ENCODE assay signal across 11 cellular contexts in the genomic region with DNA sequence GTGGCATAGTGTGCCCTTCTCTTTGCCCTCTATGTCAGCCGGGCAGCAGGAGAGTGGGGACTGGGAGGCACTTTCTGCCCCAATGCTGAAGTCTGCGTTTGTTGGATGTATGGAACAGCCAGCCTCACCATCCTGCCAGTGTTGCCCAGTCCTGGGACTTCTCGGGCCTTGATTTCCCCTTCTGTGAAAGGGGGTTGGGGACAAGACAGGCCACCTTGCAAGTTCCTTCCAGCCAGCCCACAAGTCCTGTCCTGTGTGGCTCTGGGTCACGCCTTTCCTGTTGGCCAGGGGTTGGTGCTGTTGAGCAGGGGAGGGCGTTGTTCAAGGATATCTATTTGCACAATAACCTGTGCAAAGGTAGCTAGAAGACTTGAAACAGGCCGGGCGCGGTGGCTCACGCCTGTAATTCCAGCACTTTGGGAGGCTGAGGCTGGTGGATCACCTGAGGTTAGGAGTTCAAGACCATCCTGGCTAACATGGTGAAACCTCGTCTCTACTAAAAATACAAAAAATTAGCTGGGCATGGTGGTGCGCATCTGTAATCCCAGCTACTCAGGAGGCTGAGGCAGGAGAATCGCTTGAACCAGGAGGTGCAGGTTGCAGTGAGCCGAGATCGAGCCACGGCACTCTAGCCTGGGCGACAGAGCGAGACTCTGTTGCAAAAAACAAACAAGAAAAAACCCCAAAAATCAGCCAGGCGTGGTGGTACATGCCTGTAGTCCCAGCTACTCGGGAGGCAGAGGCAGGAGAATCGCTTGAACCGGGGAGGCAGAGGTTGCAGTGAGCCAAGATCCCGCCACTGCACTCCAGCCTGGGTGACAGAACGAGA. TPM values are rescaled to one million over a fixed set of nuclear protein-coding genes. Genes with fewer than 3 reads are reported as not detected.
DNase-seq lines count a peak whose midpoint lies in the region; ATAC-seq and TF ChIP-seq lines count a peak whose summit lies in the region.
"Not testable (repeated sequence)": the region's sequence is repeated elsewhere in the genome, so short reads cannot be mapped to it uniquely, and the experiment has no call there.
"Had no signal": no experiment of that assay in that cellular context is flagged by ENCODE, and none has a peak within 500 bp of the region (broad histone marks: within the 10 kb centered on the region; RNA-seq: fewer than 3 reads in every experiment).

No MANE protein-coding gene starts in this region.

- H3K4me1 ChIP-seq in DOHH2 (ENCODE audit: control insufficient read depth, low read length): peaks cover 58% of the 10 kb centered on the region
- H3K4me1 ChIP-seq in Peyer's patch: peaks cover 18 to 61% (median 21%) of the 10 kb centered on the region in 4 donors
- H3K4me1 ChIP-seq in neural progenitor cell: peaks cover 26% of the 10 kb centered on the region
- H3K4me1 ChIP-seq in upper lobe of right lung: peaks cover 37% of the 10 kb centered on the region

- peak; percentile 70 to 83 for TF ChIP-seq POLR2A in Peyer's patch (IDR thresholded peaks at IDR 0.05)

- not testable (repeated sequence) for H3K9ac ChIP-seq in neural progenitor cell

- not testable (repeated sequence) for H3K27me3 ChIP-seq in DOHH2 (ENCODE audit: control insufficient read depth, low read length); Peyer's patch; kidney epithelial cell (ENCODE audit: control insufficient read depth, insufficient read depth, low read length); upper lobe of right lung
- H3K27me3 ChIP-seq in neural progenitor cell: peaks cover 19% of the 10 kb centered on the region

- peak overlapping the region; percentile 8 for H3K4me3 Mint-ChIP-seq in activated CD8-positive, alpha-beta T cell treated with anti-CD3 and anti-CD28 coated beads, Interleukin-2, amount 10 ng/mL, durations not matched to agents 7 days and 5 days
- H3K4me3 Mint-ChIP-seq in chondrocyte (ENCODE audit: unreplicated experiment): not testable (repeated sequence)
- peak overlapping the region; percentile 46 for H3K4me3 Mint-ChIP-seq in neural progenitor cell

- not testable (repeated sequence) for H3K27me3 Mint-ChIP-seq in activated CD8-positive, alpha-beta T cell treated with anti-CD3 and anti-CD28 coated beads, Interleukin-2, amount 10 ng/mL, durations not matched to agents 7 days and 5 days (ENCODE audit: low read depth); chondrocyte (ENCODE audit: low read depth); neural progenitor cell (ENCODE audit: insufficient read depth, low read depth)

- H3K4me3 ChIP-seq in DOHH2 (ENCODE audit: low read length) (peak overlapping the region; percentile 78), Peyer's patch (peak overlapping the region in 2 of 4 donors; percentile 95 to 99)
- H3K4me3 ChIP-seq in kidney epithelial cell (ENCODE audit: low read depth, low read length); neural progenitor cell; upper lobe of right lung: not testable (repeated sequence)

- not testable (repeated sequence) for H2AFZ ChIP-seq in neural progenitor cell (replicated peaks)

- H3K4me2 ChIP-seq in DOHH2 (ENCODE audit: low read length): peak overlapping the region; percentile 97
- not testable (repeated sequence) for H3K4me2 ChIP-seq in neural progenitor cell

- peaks cover 56% of the 10 kb centered on the region for H3K4me1 Mint-ChIP-seq in activated CD8-positive, alpha-beta T cell treated with anti-CD3 and anti-CD28 coated beads, Interleukin-2, amount 10 ng/mL, durations not matched to agents 7 days and 5 days (ENCODE audit: low read depth)
- peaks cover 38% of the 10 kb centered on the region for H3K4me1 Mint-ChIP-seq in chondrocyte (ENCODE audit: low read depth)
- peaks cover 41% of the 10 kb centered on the region for H3K4me1 Mint-ChIP-seq in neural progenitor cell

- H4K20me1 ChIP-seq in DOHH2 (ENCODE audit: control insufficient read depth, insufficient read depth, low read depth, low read length) (peaks cover 30% of the 10 kb centered on the region; the same call in 1 of the 2 replicates), neural progenitor cell (ENCODE audit: low read depth) (peaks cover 66% of the 10 kb centered on the region)

- POLR2A ChIA-PET in activated CD8-positive, alpha-beta T cell treated with anti-CD3 and anti-CD28 coated beads, Interleukin-2, amount 10 ng/mL, durations not matched to agents 7 days and 5 days (lab: Charles Lee): not testable (repeated sequence)

- H3K27ac Mint-ChIP-seq in activated CD8-positive, alpha-beta T cell treated with anti-CD3 and anti-CD28 coated beads, Interleukin-2, amount 10 ng/mL, durations not matched to agents 7 days and 5 days: peak overlapping the region; percentile 55
- H3K27ac Mint-ChIP-seq in chondrocyte (ENCODE audit: unreplicated experiment); neural progenitor cell: not testable (repeated sequence)

- peak; percentile 41 for TF ChIP-seq CTCF in DOHH2 (IDR thresholded peaks at IDR 0.05; ENCODE audit: low read depth, low read length, poor library complexity, severe bottlenecking)
- TF ChIP-seq CTCF in LNCAP (IDR thresholded peaks at IDR 0.05): peak; percentile 19; the same call in 1 of the 2 replicates
- TF ChIP-seq CTCF in Peyer's patch (IDR thresholded peaks at IDR 0.05): peak in 4 of 6 experiments; percentile 17 to 54 (median 34)
- TF ChIP-seq CTCF in chondrocyte (IDR thresholded peaks at IDR 0.05): peak; percentile 38
- TF ChIP-seq CTCF in kidney epithelial cell (IDR thresholded peaks at IDR 0.05; ENCODE audit: insufficient read depth, low read length, poor library complexity, severe bottlenecking): peak; percentile 18
- peak; percentile 43 for TF ChIP-seq CTCF in neural progenitor cell (IDR thresholded peaks at IDR 0.05)
- peak; percentile 18 for TF ChIP-seq CTCF in upper lobe of right lung (IDR thresholded peaks at IDR 0.05)

- H3K36me3 ChIP-seq in DOHH2 (ENCODE audit: control insufficient read depth, low read length) (peaks cover 66% of the 10 kb centered on the region), Peyer's patch (peaks cover 0 to 21% (median 0%) of the 10 kb centered on the region in 3 donors)
- H3K36me3 ChIP-seq in kidney epithelial cell (ENCODE audit: control insufficient read depth, insufficient read depth, low read length); neural progenitor cell; upper lobe of right lung: not testable (repeated sequence)

- not testable (repeated sequence) for ATAC-seq in activated CD8-positive, alpha-beta T cell treated with anti-CD3 and anti-CD28 coated beads, Interleukin-2, amount 10 ng/mL, durations not matched to agents 7 days and 5 days; upper lobe of right lung

- H3K79me2 ChIP-seq in DOHH2 (ENCODE audit: control insufficient read depth, low read length) (peaks cover 74% of the 10 kb centered on the region), neural progenitor cell (ENCODE audit: low read depth) (peaks cover 16% of the 10 kb centered on the region)

- H3K9me3 ChIP-seq in DOHH2 (ENCODE audit: control insufficient read depth, insufficient read depth, low read length); Peyer's patch; neural progenitor cell (ENCODE audit: low read depth); upper lobe of right lung: not testable (repeated sequence)

- H3K27ac ChIP-seq in DOHH2 (ENCODE audit: low read depth, low read length): peak overlapping the region; percentile 60
- H3K27ac ChIP-seq in Peyer's patch: peak overlapping the region; percentile 26 to 100 (median 95)
- not testable (repeated sequence) for H3K27ac ChIP-seq in neural progenitor cell, upper lobe of right lung

- peak; percentile 31 to 89 (median 86) for DNase-seq in Peyer's patch
- DNase-seq in activated CD8-positive, alpha-beta T cell treated with anti-CD3 and anti-CD28 coated beads, Interleukin-2, amount 10 ng/mL, durations not matched to agents 7 days and 5 days: peak; percentile 36
- not testable (repeated sequence) for DNase-seq in chondrocyte (ENCODE audit: low spot score); kidney epithelial cell (ENCODE audit: low read depth); upper lobe of right lung
- peak; percentile 38 for DNase-seq in neural progenitor cell (ENCODE audit: low spot score)

- CTCF ChIA-PET in activated CD8-positive, alpha-beta T cell treated with anti-CD3 and anti-CD28 coated beads, Interleukin-2, amount 10 ng/mL, durations not matched to agents 7 days and 5 days (lab: Charles Lee): interaction anchor here (1.1 to 1.3 kb wide), 3 partner anchors 8 to 187 kb away, joined by 3 to 6 read pairs (median 4); no protein-coding TSS in a partner anchor

- H3F3A ChIP-seq in DOHH2 (ENCODE audit: control insufficient read depth, insufficient read depth): not testable (repeated sequence)
- peaks cover 20% of the 10 kb centered on the region for H3F3A ChIP-seq in neural progenitor cell (ENCODE audit: low read depth)

- peaks cover 20% of the 10 kb centered on the region for H3K36me3 Mint-ChIP-seq in activated CD8-positive, alpha-beta T cell treated with anti-CD3 and anti-CD28 coated beads, Interleukin-2, amount 10 ng/mL, durations not matched to agents 7 days and 5 days (ENCODE audit: low read depth)
- not testable (repeated sequence) for H3K36me3 Mint-ChIP-seq in chondrocyte (ENCODE audit: low read depth); neural progenitor cell

- H3K9me3 Mint-ChIP-seq in activated CD8-positive, alpha-beta T cell treated with anti-CD3 and anti-CD28 coated beads, Interleukin-2, amount 10 ng/mL, durations not matched to agents 7 days and 5 days (ENCODE audit: insufficient read depth); chondrocyte (ENCODE audit: low read depth); neural progenitor cell: not testable (repeated sequence)

- H3K9me2 ChIP-seq in DOHH2 (replicated peaks; ENCODE audit: control insufficient read depth, low read length): not testable (repeated sequence)

- intact Hi-C loops in upper lobe of right lung (cut with DNase I): not testable (repeated sequence)

RNA-seq across cellular contexts. Expression of gene PFKL, which starts 2.9 kb away (rescaled TPM):
- total RNA-seq in Peyer's patch: 100 to 1,000 TPM; 192 to 404 (median 274) TPM
- 100 to 1,000 TPM; 191 to 199 TPM for total RNA-seq in activated CD8-positive, alpha-beta T cell treated with anti-CD3 and anti-CD28 coated beads, Interleukin-2, amount 10 ng/mL, durations not matched to agents 7 days and 5 days
- 112 to 129 TPM (median 129 TPM) in 3 replicates for total RNA-seq in chondrocyte
- 75.8 and 89.9 TPM in 2 replicates for total RNA-seq in kidney epithelial cell
- total RNA-seq in neural progenitor cell (ENCODE audit: low replicate concordance): 48.7 and 126 TPM in 2 replicates
- total RNA-seq in upper lobe of right lung: 101 TPM

RNA-seq across cellular contexts. Expression of gene AIRE, which starts 17.1 kb away (rescaled TPM):
- 1 to 10 TPM in 1 of 4 donors, not detected in 3; 1.7 TPM for total RNA-seq in Peyer's patch
- total RNA-seq in activated CD8-positive, alpha-beta T cell treated with anti-CD3 and anti-CD28 coated beads, Interleukin-2, amount 10 ng/mL, durations not matched to agents 7 days and 5 days: not detected
- not detected in 3 replicates for total RNA-seq in chondrocyte
- 0.17 TPM in 1 of 2 replicates, not detected in the other for total RNA-seq in kidney epithelial cell
- not detected in 2 replicates for total RNA-seq in neural progenitor cell (ENCODE audit: low replicate concordance)
- not detected for total RNA-seq in upper lobe of right lung
- total RNA-seq: dermis microvascular lymphatic vessel endothelial cell, left lobe of liver had no signal

RNA-seq across cellular contexts. Expression of gene CFAP410, which starts 36.4 kb away (rescaled TPM):
- total RNA-seq in Peyer's patch: 10 to 100 TPM; 20.5 to 50.6 (median 39.9) TPM
- total RNA-seq in activated CD8-positive, alpha-beta T cell treated with anti-CD3 and anti-CD28 coated beads, Interleukin-2, amount 10 ng/mL, durations not matched to agents 7 days and 5 days: 10 to 100 TPM; 16.8 to 17.4 TPM
- total RNA-seq in chondrocyte: 14.2 to 19.5 TPM (median 17.7 TPM) in 3 replicates
- total RNA-seq in kidney epithelial cell: 20.2 and 27.0 TPM in 2 replicates
- 7.5 and 17.9 TPM in 2 replicates for total RNA-seq in neural progenitor cell (ENCODE audit: low replicate concordance)
- total RNA-seq in upper lobe of right lung: 25.4 TPM

RNA-seq across cellular contexts. Expression of gene DNMT3L, which starts 41.1 kb away (rescaled TPM):
- total RNA-seq in Peyer's patch: not detected
- not detected for total RNA-seq in activated CD8-positive, alpha-beta T cell treated with anti-CD3 and anti-CD28 coated beads, Interleukin-2, amount 10 ng/mL, durations not matched to agents 7 days and 5 days
- total RNA-seq in chondrocyte: not detected in 3 replicates
- not detected in 2 replicates for total RNA-seq in kidney epithelial cell
- total RNA-seq in neural progenitor cell (ENCODE audit: low replicate concordance): not detected in 2 replicates
- total RNA-seq in upper lobe of right lung: not detected
- total RNA-seq: dermis microvascular lymphatic vessel endothelial cell, psoas muscle had no signal

RNA-seq across cellular contexts. Expression of gene TRPM2, which starts 50.6 kb away (rescaled TPM):
- total RNA-seq in Peyer's patch (10 to 100 TPM in 1 of 4 donors, 1 to 10 TPM in 3; 1.1 to 27.2 (median 3.3) TPM), chondrocyte (0.21 to 0.32 TPM in 2 of 3 replicates, not detected in the other), kidney epithelial cell (2.8 and 2.9 TPM in 2 replicates), neural progenitor cell (ENCODE audit: low replicate concordance) (0.28 TPM in 1 of 2 replicates, not detected in the other), upper lobe of right lung (10.0 TPM)
- total RNA-seq in activated CD8-positive, alpha-beta T cell treated with anti-CD3 and anti-CD28 coated beads, Interleukin-2, amount 10 ng/mL, durations not matched to agents 7 days and 5 days: 10 to 100 TPM; 35.6 to 40.9 TPM
